ENCODE assay signal across 9 cellular contexts in genomic region chr11:128483211-128483788, GRCh38.
A peak's percentile ranks its signal among the peaks of the same experiment; 100 is the strongest.
DNase-seq lines count a peak whose midpoint lies in the region; ATAC-seq, FAIRE-seq and TF ChIP-seq lines count a peak whose summit lies in the region.
"Had no signal": no experiment of that assay in that cellular context is flagged by ENCODE, and none has a peak within 500 bp of the region (broad histone marks: within the 10 kb centered on the region; RNA-seq: fewer than 3 reads in every experiment).

No MANE protein-coding gene starts in this region.

- H3K4me3 ChIP-seq in KMS-11 (IDR thresholded peaks at IDR 0.05; ENCODE audit: insufficient read depth, low read depth, low read length) = no peak overlapping the region
- H3K4me3 ChIP-seq in fibroblast of lung (replicated peaks in 1 of 4; ENCODE audit: control extremely low read depth in 1 of 4, insufficient read depth in 1 of 4, low read depth in 3 of 4, low read length in 4 of 4) = no peak overlapping the region

- H3K27me3 ChIP-seq in KMS-11 (ENCODE audit: insufficient read depth, low read depth) (no peaks in the 10 kb centered on the region), fibroblast of lung (ENCODE audit: control insufficient read depth, insufficient read depth, low read length) (no peaks in the 10 kb centered on the region)

- peaks cover 27% of the 10 kb centered on the region; the same call in 1 of the 2 replicates for H3K79me2 ChIP-seq in KMS-11 (ENCODE audit: insufficient read depth, low read depth)
- H3K79me2 ChIP-seq in fibroblast of lung (ENCODE audit: control insufficient read depth, insufficient read depth, low read length) = peaks cover 72% of the 10 kb centered on the region

- no peaks in the 10 kb centered on the region for H4K20me1 ChIP-seq in KMS-11 (ENCODE audit: insufficient read depth)
- no peaks in the 10 kb centered on the region for H4K20me1 ChIP-seq in fibroblast of lung (ENCODE audit: control insufficient read depth, extremely low read depth, insufficient read depth, low read length)

- TF ChIP-seq CTCF in KMS-11 (conservative IDR thresholded peaks at IDR 0.05; ENCODE audit: low read depth, low read length) = no peak
- TF ChIP-seq CTCF in fibroblast of lung (conservative IDR thresholded peaks at IDR 0.05 in 1 of 2, IDR thresholded peaks at IDR 0.05 in 1 of 2; ENCODE audit: low read depth in 1 of 2, low read length in 2 of 2) = no peak
- TF ChIP-seq CTCF in D721Med (IDR thresholded peaks at IDR 0.05; ENCODE audit: insufficient read depth, missing control alignments) = no peak

- H3K27ac ChIP-seq in KMS-11 (peak overlapping the region; percentile 82), fibroblast of lung (ENCODE audit: insufficient read depth, low read length) (peak overlapping the region; percentile 81)

- H3K4me2 ChIP-seq in KMS-11 (peak overlapping the region; percentile 38), fibroblast of lung (ENCODE audit: extremely low read depth, insufficient read depth, low read length) (peak overlapping the region; percentile 67)

- ATAC-seq in GM21447 (IDR thresholded peaks at IDR 0.05; ENCODE audit: unreplicated experiment) = peak; percentile 80

- no peak; the same call in 1 of the 2 replicates for TF ChIP-seq POLR2A in GM12892 (IDR thresholded peaks at IDR 0.05; ENCODE audit: low read depth, low read length)

- H2AFZ ChIP-seq in KMS-11 (ENCODE audit: low read depth) (no peak overlapping the region), fibroblast of lung (ENCODE audit: low read length) (no peak overlapping the region)

- peaks cover 78% of the 10 kb centered on the region for H3K4me1 ChIP-seq in KMS-11 (ENCODE audit: low read depth, poor library complexity, severe bottlenecking)
- H3K4me1 ChIP-seq in fibroblast of lung (ENCODE audit: control insufficient read depth, extremely low read depth, insufficient read depth, low read length) = peaks cover 34% of the 10 kb centered on the region

- H3K36me3 ChIP-seq in KMS-11 (ENCODE audit: insufficient read depth) (no peaks in the 10 kb centered on the region; the same call in 1 of the 2 replicates), fibroblast of lung (ENCODE audit: control insufficient read depth, insufficient read depth, low read length) (peaks cover 22% of the 10 kb centered on the region)

- FAIRE-seq in GM12892 (lab: Jason Lieb, UNC) (peak; percentile 97), D721Med (lab: Jason Lieb, UNC) (no peak)
- FAIRE-seq: bronchial epithelial cell had no signal

- H3K9ac ChIP-seq in KMS-11 (peak overlapping the region; percentile 26; the same call in 1 of the 2 replicates), fibroblast of lung (ENCODE audit: insufficient read depth, low read length) (no peak overlapping the region)

- DNase-seq in GM12892 (ENCODE audit: insufficient read length) = no peak
- no peak for DNase-seq in fibroblast of lung (ENCODE audit: low read depth in 2 of 2)
- DNase-seq in nucleus accumbens (lab: John Stamatoyannopoulos, UW) = no peak
- no peak for DNase-seq in DMS79 (lab: John Stamatoyannopoulos, UW)
- no peak for DNase-seq in stimulated activated CD4-positive, alpha-beta T cell treated with anti-CD3 and anti-CD28 coated beads, Interleukin-4, amount 100 ng/mL, for 1 hour
- DNase-seq in D721Med (ENCODE audit: insufficient read length, low spot score) = no peak

- no peaks in the 10 kb centered on the region for H3K9me3 ChIP-seq in fibroblast of lung (ENCODE audit: control insufficient read depth, insufficient read depth, low read depth, low read length)
